1 cellular context compared by ENCODE assay signal in genomic region chr3:107767897-107768605, GRCh38.
TF ChIP-seq lines count a peak whose summit lies in the region.

No MANE protein-coding gene starts in this region.

TF ChIP-seq in H1, 55 proteins besides CTCF, POLR2A, EP300 and RAD21 (continued from another document):
- TF ChIP-seq CHD1 (IDR thresholded peaks at IDR 0.05; ENCODE audit: low read depth, low read length): no peak
- TF ChIP-seq NRF1 (IDR thresholded peaks at IDR 0.05; ENCODE audit: low read depth, low read length): no peak
- no peak for TF ChIP-seq ATF2 (IDR thresholded peaks at IDR 0.05; ENCODE audit: low read length)
- TF ChIP-seq CBX8 (IDR thresholded peaks at IDR 0.05; ENCODE audit: borderline replicate concordance, low read depth, low read length): no peak
- no peak for TF ChIP-seq EZH2 (IDR thresholded peaks at IDR 0.05; ENCODE audit: low read depth, low read length, severe bottlenecking)
- no peak for TF ChIP-seq CREB1 (IDR thresholded peaks at IDR 0.05)
- no peak for TF ChIP-seq SIRT6 (IDR thresholded peaks at IDR 0.05; ENCODE audit: low read length)
- no peak for TF ChIP-seq SIX5 (IDR thresholded peaks at IDR 0.05; ENCODE audit: low read depth, low read length)
- TF ChIP-seq JUN (IDR thresholded peaks at IDR 0.05; ENCODE audit: low read depth, low read length): no peak
- no peak for TF ChIP-seq YY1 (IDR thresholded peaks at IDR 0.05; ENCODE audit: low read depth, low read length)
- TF ChIP-seq TBP (IDR thresholded peaks at IDR 0.05; ENCODE audit: low read depth, low read length): no peak
- TF ChIP-seq ZNF274 (IDR thresholded peaks at IDR 0.05; ENCODE audit: borderline replicate concordance, extremely low read depth, low read length): no peak
